In the genomic region with DNA sequence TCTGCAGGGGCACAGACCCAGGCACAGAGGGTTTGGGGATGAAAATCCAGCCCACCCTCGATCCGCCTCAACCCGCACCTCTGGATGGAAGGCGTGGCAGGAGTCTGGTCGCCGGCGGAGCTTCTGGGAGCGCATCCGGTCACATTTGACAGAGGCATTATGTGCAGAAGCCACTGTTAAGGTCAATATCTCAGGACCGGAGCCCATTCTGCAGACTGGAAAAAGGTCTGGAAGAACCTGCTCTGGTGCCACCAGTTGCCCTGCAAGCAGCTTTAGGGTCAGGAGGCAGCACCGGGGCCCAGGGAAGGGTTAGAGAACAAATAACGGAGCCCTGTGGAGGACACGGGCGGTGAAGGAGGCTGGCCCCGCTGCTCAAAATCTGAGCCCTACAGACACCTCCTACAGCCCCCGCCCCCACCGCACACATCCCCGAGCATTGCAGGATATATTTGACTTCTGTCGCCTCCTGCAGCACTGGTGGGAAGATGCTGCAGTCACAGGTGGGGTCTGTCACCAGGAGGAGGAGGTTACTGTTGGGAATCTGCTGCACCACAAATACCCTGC, we compare ENCODE assay signal across 8 cellular contexts. TPM values are rescaled to one million over a fixed set of nuclear protein-coding genes. Genes with fewer than 3 reads are reported as not detected.
A peak's percentile ranks its signal among the peaks of the same experiment; 100 is the strongest.
DNase-seq lines count a peak whose midpoint lies in the region; TF ChIP-seq lines count a peak whose summit lies in the region.
"Had no signal": no experiment of that assay in that cellular context is flagged by ENCODE, and none has a peak within 500 bp of the region (broad histone marks: within the 10 kb centered on the region; RNA-seq: fewer than 3 reads in every experiment).

No MANE protein-coding gene starts in this region.

- H3K36me3 ChIP-seq in sigmoid colon: no peaks in the 10 kb centered on the region

- no peak for TF ChIP-seq POLR2A in sigmoid colon (IDR thresholded peaks at IDR 0.05)

- no peaks in the 10 kb centered on the region for H3K27me3 ChIP-seq in sigmoid colon

- H3K4me3 ChIP-seq in sigmoid colon: peak overlapping the region in 2 of 4 donors; percentile 56 to 64

- no peak for TF ChIP-seq CTCF in GM20000 (IDR thresholded peaks at IDR 0.05; ENCODE audit: extremely low read depth, missing control alignments)
- no peak for TF ChIP-seq CTCF in endothelial cell (IDR thresholded peaks at IDR 0.05; ENCODE audit: unreplicated experiment)
- no peak for TF ChIP-seq CTCF in sigmoid colon (IDR thresholded peaks at IDR 0.05)

- H3K9me3 ChIP-seq in sigmoid colon: no peaks in the 10 kb centered on the region

- peak overlapping the region; percentile 81 for H3K27ac Mint-ChIP-seq in endothelial cell (ENCODE audit: unreplicated experiment)

- H3K27ac ChIP-seq in sigmoid colon: peak overlapping the region; percentile 78 to 86 (median 82)

- peaks cover 9% of the 10 kb centered on the region for H3K27me3 Mint-ChIP-seq in endothelial cell (ENCODE audit: unreplicated experiment)

- H3K4me1 ChIP-seq in sigmoid colon: peaks cover 0 to 40% (median 28%) of the 10 kb centered on the region in 4 donors

- WGBS in sigmoid colon, 2 donors: 76 to 78% methylated on average over 19 of the region's 19 CpGs

- TF ChIP-seq EP300 in sigmoid colon (IDR thresholded peaks at IDR 0.05): no peak

- H3K4me1 Mint-ChIP-seq in endothelial cell (ENCODE audit: unreplicated experiment): peaks cover 16% of the 10 kb centered on the region

- intact Hi-C loops in sigmoid colon (cut with DNase I): loop anchor here (5.0 kb wide), 2 partner anchors 257 to 492 kb away; partner anchors contain the start of gene CACNA1C

- H3K4me3 Mint-ChIP-seq in endothelial cell (ENCODE audit: unreplicated experiment): peak overlapping the region; percentile 67

- DNase-seq in GM20000 (ENCODE audit: low spot score): peak; percentile 2
- peak; percentile 36 for DNase-seq in NCI-H69 (lab: John Stamatoyannopoulos, UW)
- DNase-seq in endothelial cell (ENCODE audit: low spot score): no peak
- no peak for DNase-seq in sigmoid colon
- DNase-seq in NCI-H1048 (lab: John Stamatoyannopoulos, UW): no peak
- no peak for DNase-seq in NCI-H2227 treated with DMSO at 0.1 percent for 48 hours (lab: John Stamatoyannopoulos, UW)
- DNase-seq in germinal center (ENCODE audit: low spot score): no peak

- peaks cover 7% of the 10 kb centered on the region for H3K36me3 Mint-ChIP-seq in endothelial cell (ENCODE audit: low read depth, unreplicated experiment)

- H3K9me3 Mint-ChIP-seq in endothelial cell (ENCODE audit: unreplicated experiment): no peaks in the 10 kb centered on the region

RNA-seq across cellular contexts. Expression of gene LRTM2, which starts 25.1 kb away (rescaled TPM):
- total RNA-seq in endothelial cell (ENCODE audit: unreplicated experiment) (not detected), sigmoid colon (under 1 TPM in 1 of 4 donors, not detected in 3; 0.41 TPM)
- polyA plus RNA-seq in sigmoid colon: under 1 TPM in 1 of 3 donors, not detected in 2; 0.09 TPM
- total RNA-seq: pulmonary artery endothelial cell had no signal

Comparison
In these comparisons a context has a peak if more than half of its experiments do, and no peak if none do; other contexts are left out.
1. DNase-seq: peak in GM20000 (single experiment) and NCI-H69 (single experiment); none in endothelial cell (single experiment), sigmoid colon (single experiment), NCI-H1048 (single experiment), NCI-H2227 treated with DMSO at 0.1 percent for 48 hours (single experiment) and germinal center (single experiment).